ENCODE assay signal across 21 cellular contexts in the genomic region with DNA sequence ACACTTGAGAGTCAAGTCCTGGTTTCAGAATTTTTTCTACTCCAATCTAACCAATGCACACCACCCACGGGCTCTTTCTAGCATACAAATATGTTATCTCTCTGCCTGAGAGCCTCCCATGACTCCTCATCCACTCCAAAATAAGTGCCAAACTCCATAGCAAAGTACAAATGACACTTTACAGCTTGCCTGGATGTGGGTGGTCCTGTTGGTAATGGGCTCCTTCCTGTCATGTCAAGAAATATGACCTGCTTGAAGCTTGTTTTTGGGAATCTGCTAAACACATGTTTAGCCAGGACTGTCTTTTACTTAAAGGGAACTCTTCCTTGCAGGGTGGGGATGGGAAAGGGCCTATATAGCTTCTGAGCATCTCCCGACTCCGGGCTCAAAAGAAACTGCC. TPM values are rescaled to one million over a fixed set of nuclear protein-coding genes. Genes with fewer than 3 reads are reported as not detected.
DNase-seq lines count a peak whose midpoint lies in the region; ATAC-seq and TF ChIP-seq lines count a peak whose summit lies in the region.
"Had no signal": no experiment of that assay in that cellular context is flagged by ENCODE, and none has a peak within 500 bp of the region (broad histone marks: within the 10 kb centered on the region; RNA-seq: fewer than 3 reads in every experiment).

No MANE protein-coding gene starts in this region.

- H3K36me3 ChIP-seq in HEK293 (ENCODE audit: control insufficient read depth in 2 of 2, insufficient read depth in 1 of 2, low read length in 2 of 2) (no peaks in the 10 kb centered on the region), left lung (no peaks in the 10 kb centered on the region), smooth muscle cell (ENCODE audit: low read depth) (no peaks in the 10 kb centered on the region)
- H3K36me3 ChIP-seq: heart left ventricle, pancreas, tibial nerve had no signal

- intact Hi-C loops in left lung (cut with DNase I): no loop called here

- H3K4me1 ChIP-seq in HEK293 (ENCODE audit: control insufficient read depth, insufficient read depth, low read length): no peaks in the 10 kb centered on the region
- peaks cover 0 to 3% of the 10 kb centered on the region in 2 donors for H3K4me1 ChIP-seq in left lung
- H3K4me1 ChIP-seq in smooth muscle cell (ENCODE audit: low read depth): peaks cover 5% of the 10 kb centered on the region
- H3K4me1 ChIP-seq: pancreas had no signal

- H2AFZ ChIP-seq in smooth muscle cell (ENCODE audit: low read depth): no peak overlapping the region

- WGBS in smooth muscle cell (ENCODE audit: low lambda C conversion rate): 57% methylated on average over 3 of the region's 3 CpGs

- H4K20me1 ChIP-seq in smooth muscle cell (ENCODE audit: low read depth): no peaks in the 10 kb centered on the region

- no peaks in the 10 kb centered on the region for H3K79me2 ChIP-seq in smooth muscle cell (ENCODE audit: low read depth)

- DNase-seq in left lung (no peak), smooth muscle cell (lab: John Stamatoyannopoulos, UW; ENCODE audit: unreplicated experiment) (no peak), SW480 (ENCODE audit: low spot score) (no peak), NCI-H1105 (lab: John Stamatoyannopoulos, UW) (no peak)
- DNase-seq: activated naive CD4-positive, alpha-beta T cell treated with anti-CD3 and anti-CD28 coated beads, Interleukin-2, amount 50 U/mL, for 16 hours; CD4-positive, alpha-beta memory T cell; effector memory CD8-positive, alpha-beta T cell; stimulated activated naive CD4-positive, alpha-beta T cell treated with Interleukin-2 at 50 U/mL for 16 hours; T-cell had no signal

- peak overlapping the region; percentile 32 for H3K4me2 ChIP-seq in smooth muscle cell
- H3K4me2 ChIP-seq: KMS-11 had no signal

- no peak overlapping the region for H3K4me3 ChIP-seq in HEK293 (ENCODE audit: low read depth, low read length)
- H3K4me3 ChIP-seq in left lung: no peak overlapping the region
- no peak overlapping the region for H3K4me3 ChIP-seq in smooth muscle cell
- H3K4me3 ChIP-seq: heart left ventricle, lung, pancreas, skin epidermis, tibial nerve had no signal

- POLR2A ChIA-PET in HEK293 (lab: Yijun Ruan, JAX): no interaction called here

- no peaks in the 10 kb centered on the region for H3K27me3 ChIP-seq in left lung
- peaks cover 15% of the 10 kb centered on the region for H3K27me3 ChIP-seq in smooth muscle cell (ENCODE audit: low read depth)
- H3K27me3 ChIP-seq: heart left ventricle, pancreas, tibial nerve had no signal

- H3K27ac ChIP-seq in HEK293 (ENCODE audit: extremely low read depth, low read depth, low read length) (no peak overlapping the region), left lung (no peak overlapping the region), smooth muscle cell (ENCODE audit: low read depth) (peak overlapping the region; percentile 50)
- H3K27ac ChIP-seq: heart left ventricle, KMS-11, pancreas, tibial nerve had no signal

- peak overlapping the region; percentile 5 for H3K9ac ChIP-seq in smooth muscle cell (ENCODE audit: low read depth)
- H3K9ac ChIP-seq: KMS-11 had no signal

- H3K9me3 ChIP-seq in HEK293 (ENCODE audit: control insufficient read depth, insufficient read depth, low read depth, low read length) (no peaks in the 10 kb centered on the region), left lung (no peaks in the 10 kb centered on the region), smooth muscle cell (replicated peaks; ENCODE audit: low read depth) (no peaks in the 10 kb centered on the region)
- H3K9me3 ChIP-seq: heart left ventricle, pancreas, tibial nerve had no signal

- H3F3A ChIP-seq in smooth muscle cell (ENCODE audit: low read depth): peaks cover 8% of the 10 kb centered on the region

- ATAC-seq in SK-N-SH treated with all-trans-retinoic acid at 6 μM for 48 hours (peak; percentile 22), left lung (peak; percentile 57), GM18858 (IDR thresholded peaks at IDR 0.05; ENCODE audit: unreplicated experiment) (no peak), HG02884 (IDR thresholded peaks at IDR 0.05; ENCODE audit: unreplicated experiment) (no peak)
- ATAC-seq: effector memory CD8-positive, alpha-beta T cell; T-cell had no signal

- CTCF ChIA-PET in HEK293 (lab: Yijun Ruan, JAX): interaction anchor here (0.6 to 1.7 kb wide), 6 partner anchors 34 to 626 kb away, joined by 3 to 7 read pairs (median 4); no protein-coding TSS in a partner anchor

- TF ChIP-seq CTCF in HEK293 (tag by site-specific recombination; IDR thresholded peaks at IDR 0.05): no peak
- no peak for TF ChIP-seq CTCF in left lung (IDR thresholded peaks at IDR 0.05)
- no peak for TF ChIP-seq CTCF in smooth muscle cell (IDR thresholded peaks at IDR 0.05; ENCODE audit: borderline replicate concordance, insufficient read depth, poor library complexity, severe bottlenecking)

TF ChIP-seq in HEK293, 187 proteins besides CTCF, POLR2A, EP300 and RAD21:
- TF ChIP-seq ZFHX2 (tag by site-specific recombination; conservative IDR thresholded peaks at IDR 0.05) (peak; percentile 71), ZNF350 (tag by site-specific recombination; IDR thresholded peaks at IDR 0.05) (no peak), ZNF146 (tag by site-specific recombination; IDR thresholded peaks at IDR 0.05) (no peak), ZNF248 (tag by site-specific recombination; IDR thresholded peaks at IDR 0.05) (no peak)
- TF ChIP-seq, protein P1, sequence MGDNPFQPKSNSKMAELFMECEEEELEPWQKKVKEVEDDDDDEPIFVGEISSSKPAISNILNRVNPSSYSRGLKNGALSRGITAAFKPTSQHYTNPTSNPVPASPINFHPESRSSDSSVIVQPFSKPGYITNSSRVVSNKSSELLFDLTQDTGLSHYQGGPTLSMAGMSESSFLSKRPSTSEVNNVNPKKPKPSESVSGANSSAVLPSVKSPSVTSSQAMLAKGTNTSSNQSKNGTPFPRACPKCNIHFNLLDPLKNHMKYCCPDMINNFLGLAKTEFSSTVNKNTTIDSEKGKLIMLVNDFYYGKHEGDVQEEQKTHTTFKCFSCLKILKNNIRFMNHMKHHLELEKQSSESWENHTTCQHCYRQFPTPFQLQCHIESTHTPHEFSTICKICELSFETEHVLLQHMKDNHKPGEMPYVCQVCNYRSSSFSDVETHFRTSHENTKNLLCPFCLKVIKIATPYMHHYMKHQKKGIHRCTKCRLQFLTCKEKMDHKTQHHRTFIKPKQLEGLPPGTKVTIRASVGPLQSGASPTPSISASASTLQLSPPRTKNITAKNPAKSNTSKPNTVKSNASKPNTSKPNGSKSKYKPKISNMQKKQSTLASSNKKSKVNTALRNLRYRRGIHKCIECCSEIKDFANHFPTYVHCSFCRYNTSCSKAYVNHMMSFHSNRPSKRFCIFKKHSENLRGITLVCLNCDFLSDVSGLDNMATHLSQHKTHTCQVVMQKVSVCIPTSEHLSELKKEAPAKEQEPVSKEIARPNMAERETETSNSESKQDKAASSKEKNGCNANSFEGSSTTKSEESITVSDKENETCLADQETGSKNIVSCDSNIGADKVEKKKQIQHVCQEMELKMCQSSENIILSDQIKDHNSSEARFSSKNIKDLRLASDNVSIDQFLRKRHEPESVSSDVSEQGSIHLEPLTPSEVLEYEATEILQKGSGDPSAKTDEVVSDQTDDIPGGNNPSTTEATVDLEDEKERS (tag by site-specific recombination; IDR thresholded peaks at IDR 0.05): no peak

TF ChIP-seq in SK-N-SH treated with all-trans-retinoic acid at 6 μM for 48 hours, 23 proteins besides CTCF, POLR2A, EP300 and RAD21 (continues in another document):
- TF ChIP-seq ZNF70 (CRISPR knock-in tag; IDR thresholded peaks at IDR 0.05): no peak
- TF ChIP-seq ZNF8 (CRISPR knock-in tag; IDR thresholded peaks at IDR 0.05): no peak
- no peak for TF ChIP-seq ZFP30 (CRISPR knock-in tag; IDR thresholded peaks at IDR 0.05)
- TF ChIP-seq, protein P2, sequence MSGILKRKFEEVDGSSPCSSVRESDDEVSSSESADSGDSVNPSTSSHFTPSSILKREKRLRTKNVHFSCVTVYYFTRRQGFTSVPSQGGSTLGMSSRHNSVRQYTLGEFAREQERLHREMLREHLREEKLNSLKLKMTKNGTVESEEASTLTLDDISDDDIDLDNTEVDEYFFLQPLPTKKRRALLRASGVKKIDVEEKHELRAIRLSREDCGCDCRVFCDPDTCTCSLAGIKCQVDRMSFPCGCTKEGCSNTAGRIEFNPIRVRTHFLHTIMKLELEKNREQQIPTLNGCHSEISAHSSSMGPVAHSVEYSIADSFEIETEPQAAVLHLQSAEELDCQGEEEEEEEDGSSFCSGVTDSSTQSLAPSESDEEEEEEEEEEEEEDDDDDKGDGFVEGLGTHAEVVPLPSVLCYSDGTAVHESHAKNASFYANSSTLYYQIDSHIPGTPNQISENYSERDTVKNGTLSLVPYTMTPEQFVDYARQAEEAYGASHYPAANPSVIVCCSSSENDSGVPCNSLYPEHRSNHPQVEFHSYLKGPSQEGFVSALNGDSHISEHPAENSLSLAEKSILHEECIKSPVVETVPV (CRISPR knock-in tag; IDR thresholded peaks at IDR 0.05): no peak
- no peak for TF ChIP-seq CSDC2 (CRISPR knock-in tag; IDR thresholded peaks at IDR 0.05)
- no peak for TF ChIP-seq TOX (CRISPR knock-in tag; IDR thresholded peaks at IDR 0.05; ENCODE audit: borderline replicate concordance)
- TF ChIP-seq, protein P3, sequence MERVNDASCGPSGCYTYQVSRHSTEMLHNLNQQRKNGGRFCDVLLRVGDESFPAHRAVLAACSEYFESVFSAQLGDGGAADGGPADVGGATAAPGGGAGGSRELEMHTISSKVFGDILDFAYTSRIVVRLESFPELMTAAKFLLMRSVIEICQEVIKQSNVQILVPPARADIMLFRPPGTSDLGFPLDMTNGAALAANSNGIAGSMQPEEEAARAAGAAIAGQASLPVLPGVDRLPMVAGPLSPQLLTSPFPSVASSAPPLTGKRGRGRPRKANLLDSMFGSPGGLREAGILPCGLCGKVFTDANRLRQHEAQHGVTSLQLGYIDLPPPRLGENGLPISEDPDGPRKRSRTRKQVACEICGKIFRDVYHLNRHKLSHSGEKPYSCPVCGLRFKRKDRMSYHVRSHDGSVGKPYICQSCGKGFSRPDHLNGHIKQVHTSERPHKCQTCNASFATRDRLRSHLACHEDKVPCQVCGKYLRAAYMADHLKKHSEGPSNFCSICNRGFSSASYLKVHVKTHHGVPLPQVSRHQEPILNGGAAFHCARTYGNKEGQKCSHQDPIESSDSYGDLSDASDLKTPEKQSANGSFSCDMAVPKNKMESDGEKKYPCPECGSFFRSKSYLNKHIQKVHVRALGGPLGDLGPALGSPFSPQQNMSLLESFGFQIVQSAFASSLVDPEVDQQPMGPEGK (CRISPR knock-in tag; IDR thresholded peaks at IDR 0.05; ENCODE audit: borderline replicate concordance): no peak
- TF ChIP-seq RARB (CRISPR knock-in tag; IDR thresholded peaks at IDR 0.05): no peak
- TF ChIP-seq PPARA (CRISPR knock-in tag; IDR thresholded peaks at IDR 0.05; ENCODE audit: borderline replicate concordance): no peak

RNA-seq across cellular contexts. Expression of a gene that starts 6.3 kb away (rescaled TPM):
- total RNA-seq in left lung (1 to 10 TPM in 1 of 2 donors, under 1 TPM in 1; 0.97 to 3.0 TPM), smooth muscle cell (not detected in 2 replicates)
- polyA plus RNA-seq in smooth muscle cell: not detected in 2 replicates
- total RNA-seq: CD4-positive, alpha-beta memory T cell; T-cell; tibial nerve had no signal
- polyA plus RNA-seq: CD4-positive, alpha-beta memory T cell had no signal

RNA-seq across cellular contexts. Expression of a gene that starts 30.0 kb away (rescaled TPM):
- 10 to 100 TPM; 64.0 to 74.3 TPM for total RNA-seq in left lung
- total RNA-seq in smooth muscle cell: 153 and 156 TPM in 2 replicates
- 187 and 211 TPM in 2 replicates for polyA plus RNA-seq in smooth muscle cell

RNA-seq across cellular contexts. Expression of a gene that starts 57.3 kb away (rescaled TPM):
- total RNA-seq in left lung (1 to 10 TPM in 1 of 2 donors, under 1 TPM in 1; 0.21 to 1.0 TPM), smooth muscle cell (not detected in 2 replicates)
- polyA plus RNA-seq in smooth muscle cell: 0.12 TPM in 1 of 2 replicates, not detected in the other
- total RNA-seq: aorta, heart left ventricle, myocyte, tibial nerve had no signal
- polyA plus RNA-seq: CD4-positive, alpha-beta memory T cell; heart left ventricle had no signal

Comparison
In these comparisons a context has a peak if more than half of its experiments do, and no peak if none do; other contexts are left out.
1. ATAC-seq: peak in SK-N-SH treated with all-trans-retinoic acid at 6 μM for 48 hours (single experiment) and left lung (single experiment); none in GM18858 (single experiment) and HG02884 (single experiment).